In genomic region chr16:85566502-85567100, GRCh38 we compare ENCODE assay signal across 13 cellular contexts. TPM values are rescaled to one million over a fixed set of nuclear protein-coding genes. Genes with fewer than 3 reads are reported as not detected.
DNase-seq lines count a peak whose midpoint lies in the region; ATAC-seq, FAIRE-seq and TF ChIP-seq lines count a peak whose summit lies in the region.
"Had no signal": no experiment of that assay in that cellular context is flagged by ENCODE, and none has a peak within 500 bp of the region (broad histone marks: within the 10 kb centered on the region; RNA-seq: fewer than 3 reads in every experiment).

No MANE protein-coding gene starts in this region.

- SMC1A ChIA-PET in GM12878 (lab: Charles Lee; ENCODE audit: uncharacterized antibody, unreplicated experiment) = interaction anchor here (5.4 to 6.1 kb wide), 2 partner anchors 8 to 13 kb away, joined by 39 to 73 read pairs; no protein-coding TSS in a partner anchor

- DNase-seq in CMK (ENCODE audit: low read depth) (peak; percentile 67), KBM-7 (peak; percentile 84), GM12878 (ENCODE audit: low read depth, low spot score) (no peak), dedifferentiated amniotic fluid mesenchymal stem cell (ENCODE audit: extremely low spot score) (no peak), CD1c-positive myeloid dendritic cell (ENCODE audit: extremely low spot score) (no peak), NCI-H2171 treated with DMSO at 0.1 percent for 48 hours (lab: John Stamatoyannopoulos, UW) (no peak)
- no peak for DNase-seq in naive thymus-derived CD8-positive, alpha-beta T cell
- DNase-seq: activated T-cell treated with anti-CD3 and anti-CD28 coated beads, Interleukin-2, amount 50 U/mL, for 1 hour; brain microvascular endothelial cell; CD4-positive, alpha-beta T cell; NCI-H1105 treated with DMSO at 0.1 percent for 48 hours; T-helper 9 cell had no signal

- TF ChIP-seq POLR2A in GM12878 (IDR thresholded peaks at IDR 0.05; ENCODE audit: low read depth, low read length) = no peak

- H3K36me3 ChIP-seq in GM12878 (ENCODE audit: control insufficient read depth in 2 of 2, insufficient read depth in 2 of 2, low read length in 1 of 2) = peaks cover 0 to 4% of the 10 kb centered on the region in 2 experiments; a peak in 2 of 4 replicates
- H3K36me3 ChIP-seq: brain microvascular endothelial cell had no signal

- no peak overlapping the region for H3K4me3 Mint-ChIP-seq in naive thymus-derived CD8-positive, alpha-beta T cell
- H3K4me3 Mint-ChIP-seq: CD4-positive, alpha-beta T cell had no signal

- ATAC-seq in GM12878 (no peak), HG02759 (IDR thresholded peaks at IDR 0.05; ENCODE audit: unreplicated experiment) (no peak)
- ATAC-seq in naive thymus-derived CD8-positive, alpha-beta T cell = no peak

- POLR2A ChIA-PET in GM12878 (lab: Charles Lee) = no interaction called here
- POLR2A ChIA-PET in naive thymus-derived CD8-positive, alpha-beta T cell (lab: Charles Lee) = interaction anchor here (1.7 to 6.1 kb wide), 3 partner anchors 9 to 120 kb away, joined by 3 to 39 read pairs (median 19); no protein-coding TSS in a partner anchor

- RAD21 ChIA-PET in GM12878 (lab: Charles Lee; ENCODE audit: unreplicated experiment) = interaction anchor here (3.6 kb wide), 1 partner anchor 8 kb away, joined by 85 read pairs; no protein-coding TSS in a partner anchor

- no peak overlapping the region for H2AFZ ChIP-seq in GM12878 (ENCODE audit: control insufficient read depth, low read depth, low read length)

- H3K4me2 ChIP-seq in GM12878 (ENCODE audit: control insufficient read depth, insufficient read depth) = no peak overlapping the region

- H3K9me3 ChIP-seq in GM12878 (replicated peaks; ENCODE audit: control insufficient read depth, insufficient read depth, low read length) = no peaks in the 10 kb centered on the region

- H3K4me1 Mint-ChIP-seq in naive thymus-derived CD8-positive, alpha-beta T cell = peaks cover 47 to 89% (median 88%) of the 10 kb centered on the region in 4 donors

- CTCF ChIA-PET in GM12878 (lab: Yijun Ruan, JAX) = interaction anchor here (1.1 to 1.9 kb wide), 2 partner anchors 49 to 146 kb away, joined by 4 to 6 read pairs; no protein-coding TSS in a partner anchor

- in situ Hi-C loops in KBM-7 (cut with MboI; ENCODE audit: low pct_unique_long_range_greater_than_20kb, low sequenced_read_pairs) (no loop called here), GM12878 (cut with MboI) (loop anchor here (25.0 kb wide), 1 partner anchor 954 kb away; the partner anchor contains the start of gene COTL1)

- no peak overlapping the region for H3K4me3 ChIP-seq in GM12878

- WGBS in GM12878 (ENCODE audit: insufficient coverage, insufficient replicate concordance, low lambda C conversion rate, missing lambda C conversion rate) = 79% methylated on average over 19 of the region's 21 CpGs

- TF ChIP-seq RAD21 in GM12878 (IDR thresholded peaks at IDR 0.05; ENCODE audit: insufficient read depth, low read depth, low read length) = no peak

- H4K20me1 ChIP-seq in GM12878 (ENCODE audit: control insufficient read depth, insufficient read depth) = peaks cover 16% of the 10 kb centered on the region

- intact Hi-C loops in GM12878 (cut with micrococcal nuclease; ENCODE audit: unreplicated experiment) = no loop called here

- no peak for FAIRE-seq in GM12878 (lab: Jason Lieb, UNC)

- H3K27me3 ChIP-seq in GM12878 (replicated peaks in 1 of 2; ENCODE audit: control insufficient read depth in 2 of 2, insufficient read depth in 2 of 2, low read length in 1 of 2) = no peaks in the 10 kb centered on the region
- H3K27me3 ChIP-seq: brain microvascular endothelial cell had no signal

- no peak overlapping the region for H3K9ac ChIP-seq in GM12878 (ENCODE audit: control insufficient read depth, insufficient read depth, low read length)

- H3K27ac Mint-ChIP-seq in naive thymus-derived CD8-positive, alpha-beta T cell = peak overlapping the region; percentile 25 to 89 (median 69)
- H3K27ac Mint-ChIP-seq: CD4-positive, alpha-beta T cell had no signal

- H3K27ac ChIP-seq in GM12878 (ENCODE audit: control insufficient read depth, insufficient read depth) = no peak overlapping the region
- H3K27ac ChIP-seq: brain microvascular endothelial cell had no signal

- peaks cover 76% of the 10 kb centered on the region for H3K79me2 ChIP-seq in GM12878 (ENCODE audit: control insufficient read depth, insufficient read depth, low read length)

- no peaks in the 10 kb centered on the region for H3K27me3 Mint-ChIP-seq in naive thymus-derived CD8-positive, alpha-beta T cell
- H3K27me3 Mint-ChIP-seq: CD4-positive, alpha-beta T cell had no signal

- no TSS peak for BruUV-seq in GM12878 (replicated peaks; lab: Mats Ljungman, UMichigan)

- peaks cover 47% of the 10 kb centered on the region for H3K4me1 ChIP-seq in GM12878 (ENCODE audit: control insufficient read depth, insufficient read depth, low read length)

- TF ChIP-seq CTCF in GM12878 (IDR thresholded peaks at IDR 0.05 in 2 of 3, conservative IDR thresholded peaks at IDR 0.05 in 1 of 3; ENCODE audit: control insufficient read depth in 2 of 3, extremely low read depth in 1 of 3, insufficient read depth in 1 of 3, low read depth in 3 of 3, low read length in 3 of 3) = no peak

- peaks cover 0 to 7% (median 0%) of the 10 kb centered on the region in 3 donors for H3K36me3 Mint-ChIP-seq in naive thymus-derived CD8-positive, alpha-beta T cell

- TF ChIP-seq EP300 in GM12878 (IDR thresholded peaks at IDR 0.05; ENCODE audit: borderline replicate concordance in 1 of 2, control insufficient read depth in 1 of 2, low read depth in 2 of 2, low read length in 2 of 2) = no peak

- H3K9me3 Mint-ChIP-seq in naive thymus-derived CD8-positive, alpha-beta T cell = peaks cover 0 to 9% (median 0%) of the 10 kb centered on the region in 9 donors
- H3K9me3 Mint-ChIP-seq: CD4-positive, alpha-beta T cell had no signal

TF ChIP-seq in GM12878, 131 proteins besides CTCF, POLR2A, EP300 and RAD21:
- TF ChIP-seq SRF (IDR thresholded peaks at IDR 0.05; ENCODE audit: low read depth in 2 of 2, low read length in 2 of 2) = no peak
- no peak for TF ChIP-seq CHD1 (IDR thresholded peaks at IDR 0.05; ENCODE audit: low read depth, low read length)
- TF ChIP-seq CREM (IDR thresholded peaks at IDR 0.05; ENCODE audit: low read depth) = no peak
- TF ChIP-seq MXI1 (IDR thresholded peaks at IDR 0.05; ENCODE audit: low read depth, low read length) = no peak
- no peak for TF ChIP-seq BACH1 (IDR thresholded peaks at IDR 0.05; ENCODE audit: borderline replicate concordance)
- TF ChIP-seq POLR2AphosphoS2 (IDR thresholded peaks at IDR 0.05; ENCODE audit: low read depth, low read length) = no peak
- TF ChIP-seq PKNOX1 (IDR thresholded peaks at IDR 0.05) = peak; percentile 65; the same call in 1 of the 2 replicates

RNA-seq across cellular contexts. Expression of gene GSE1, which starts 46.5 kb away (rescaled TPM):
- total RNA-seq in GM12878 (2013; cell fraction: nucleolus; rRNA removed) = 259 and 283 TPM in 2 replicates
- total RNA-seq in GM12878 (2014; rRNA removed) (19.1 and 19.2 TPM in 2 replicates), GM12878 (2014; rRNA removed; fragmentation: Illumina TruSeq; extraction: Trizol) (11.9 and 12.3 TPM in 2 replicates), GM12878 (2021) (49.8 and 58.7 TPM in 2 replicates)
- 11.7 TPM for polyA plus RNA-seq in GM12878 (2011; ENCODE audit: low read depth)
- polyA plus RNA-seq in GM12878 (2011; rRNA removed) (16.1 and 19.8 TPM in 2 replicates), GM12878 (2014; fragmentation: Illumina TruSeq; extraction: Trizol) (27.1 and 31.1 TPM in 2 replicates), GM12878 (2014; fragmentation: Nextera tagmentation; extraction: Ambion mirVana) (1 to 10 TPM; 4.6 to 5.1 TPM), GM12878 (2014; rRNA removed) (26.8 and 28.1 TPM in 2 replicates), GM12878 (2016; fragmentation: Nextera tagmentation; extraction: Ambion mirVana) (10 to 100 TPM; 14.6 to 17.3 TPM)
- polyA plus RNA-seq in GM12878 (2011; cell fraction: cytosol; rRNA removed) = 15.1 and 20.5 TPM in 2 replicates
- polyA plus RNA-seq in GM12878 (2011; cell fraction: nucleus; rRNA removed) = 112 and 143 TPM in 2 replicates
- 23.5 and 23.9 TPM in 2 replicates for polyA plus RNA-seq in GM12878 (2012)
- 22.6 and 35.7 TPM in 2 replicates for polyA minus RNA-seq in GM12878 (2011; rRNA and poly(A)+ RNA removed)
- 19.0 and 21.0 TPM in 2 replicates for polyA minus RNA-seq in GM12878 (2011; cell fraction: cytosol; rRNA and poly(A)+ RNA removed)
- 33.7 and 54.0 TPM in 2 replicates for polyA minus RNA-seq in GM12878 (2011; cell fraction: nucleus; rRNA and poly(A)+ RNA removed)
- total RNA-seq in naive thymus-derived CD8-positive, alpha-beta T cell = 10 to 100 TPM; 53.8 to 56.2 TPM
- polyA plus RNA-seq in naive thymus-derived CD8-positive, alpha-beta T cell = 1 to 10 TPM; 1.5 to 2.9 (median 2.0) TPM

Comparison
In these comparisons a context has a peak if more than half of its experiments do, and no peak if none do; other contexts are left out.
1. DNase-seq: peak in CMK (single experiment) and KBM-7 (single experiment); none in GM12878 (single experiment), naive thymus-derived CD8-positive, alpha-beta T cell (0 of 10), dedifferentiated amniotic fluid mesenchymal stem cell (single experiment), CD1c-positive myeloid dendritic cell (single experiment) and NCI-H2171 treated with DMSO at 0.1 percent for 48 hours (single experiment).